In genomic region chr20:62406635-62407176, GRCh38 we compare ENCODE assay signal across 8 cellular contexts. TPM values are rescaled to one million over a fixed set of nuclear protein-coding genes. Genes with fewer than 3 reads are reported as not detected.
A peak's percentile ranks its signal among the peaks of the same experiment; 100 is the strongest.
DNase-seq lines count a peak whose midpoint lies in the region; ATAC-seq, FAIRE-seq and TF ChIP-seq lines count a peak whose summit lies in the region.

No MANE protein-coding gene starts in this region.

- H3K27me3 Mint-ChIP-seq in CD8-positive, alpha-beta memory T cell = no peaks in the 10 kb centered on the region

- CTCF ChIA-PET in CD8-positive, alpha-beta memory T cell (lab: Charles Lee) = no interaction called here

- no peak for FAIRE-seq in GM19239 (lab: Jason Lieb, UNC)

- H3K36me3 Mint-ChIP-seq in CD8-positive, alpha-beta memory T cell = peaks cover 0 to 5% (median 0%) of the 10 kb centered on the region in 3 donors

- intact Hi-C loops in vagina (cut with DNase I) = no loop called here

- H3K4me3 ChIP-seq in CD8-positive, alpha-beta memory T cell (ENCODE audit: low read length) = peak overlapping the region; percentile 49
- peak overlapping the region; percentile 62 for H3K4me3 ChIP-seq in lung
- H3K4me3 ChIP-seq in vagina = peak overlapping the region; percentile 55 to 89

- H3K27me3 ChIP-seq in CD8-positive, alpha-beta memory T cell (ENCODE audit: insufficient read depth, low read length, poor library complexity, severe bottlenecking) = no peaks in the 10 kb centered on the region
- H3K27me3 ChIP-seq in lung (ENCODE audit: control insufficient read depth, insufficient read depth) (no peaks in the 10 kb centered on the region), vagina (no peaks in the 10 kb centered on the region)

- ATAC-seq in HG02763 (IDR thresholded peaks at IDR 0.05; ENCODE audit: unreplicated experiment) (peak; percentile 14), lung (ENCODE audit: insufficient read depth, low FRiP score) (no peak), HG03135 (IDR thresholded peaks at IDR 0.05; ENCODE audit: unreplicated experiment) (no peak), HG03045 (IDR thresholded peaks at IDR 0.05; ENCODE audit: unreplicated experiment) (no peak)

- 1 to 4% methylated on average over 12 to 42 of the region's 42 CpGs for WGBS in lung, 2 donors

- no peaks in the 10 kb centered on the region for H3K36me3 ChIP-seq in CD8-positive, alpha-beta memory T cell (ENCODE audit: insufficient read depth, low read length)
- peaks cover 0 to 3% of the 10 kb centered on the region in 2 donors for H3K36me3 ChIP-seq in lung (ENCODE audit: control insufficient read depth in 2 of 2, insufficient read depth in 2 of 2, low read length in 2 of 2)
- H3K36me3 ChIP-seq in vagina = no peaks in the 10 kb centered on the region

- H3K4me1 ChIP-seq in CD8-positive, alpha-beta memory T cell (ENCODE audit: insufficient read depth, low read length) = peaks cover 23% of the 10 kb centered on the region
- H3K4me1 ChIP-seq in lung (ENCODE audit: control insufficient read depth in 2 of 2, insufficient read depth in 2 of 2, low read length in 2 of 2) (peaks cover 0 to 17% of the 10 kb centered on the region in 2 donors), vagina (peaks cover 40% of the 10 kb centered on the region)

- no peaks in the 10 kb centered on the region for H3K9me3 Mint-ChIP-seq in CD8-positive, alpha-beta memory T cell

- TF ChIP-seq CTCF in lung (IDR thresholded peaks at IDR 0.05; ENCODE audit: control extremely low read depth, extremely low read depth) = no peak
- no peak for TF ChIP-seq CTCF in vagina (IDR thresholded peaks at IDR 0.05)

- TF ChIP-seq POLR2A in vagina (IDR thresholded peaks at IDR 0.05) = no peak

- H3K4me3 Mint-ChIP-seq in CD8-positive, alpha-beta memory T cell = peak overlapping the region; percentile 71 to 87 (median 76)

- H3K4me1 Mint-ChIP-seq in CD8-positive, alpha-beta memory T cell = peaks cover 15 to 46% (median 20%) of the 10 kb centered on the region in 3 donors

- POLR2A ChIA-PET in CD8-positive, alpha-beta memory T cell (lab: Charles Lee) = no interaction called here

- no peaks in the 10 kb centered on the region for H3K9me3 ChIP-seq in CD8-positive, alpha-beta memory T cell (ENCODE audit: low read length)
- H3K9me3 ChIP-seq in lung (ENCODE audit: control insufficient read depth in 2 of 2, insufficient read depth in 1 of 2, low read length in 1 of 2) (no peaks in the 10 kb centered on the region), vagina (no peaks in the 10 kb centered on the region)

- peak overlapping the region; percentile 14 for H3K27ac ChIP-seq in CD8-positive, alpha-beta memory T cell (ENCODE audit: low read depth, low read length)
- H3K27ac ChIP-seq in angular gyrus (ENCODE audit: low read depth, low read length) (peak overlapping the region; percentile 22), lung (ENCODE audit: low read depth in 1 of 2, low read length in 1 of 2) (peak overlapping the region; percentile 23 to 38), vagina (peak overlapping the region; percentile 51)

- peak overlapping the region in 4 of 8 donors; percentile 29 to 69 (median 50) for H3K27ac Mint-ChIP-seq in CD8-positive, alpha-beta memory T cell

- no peak for DNase-seq in CD8-positive, alpha-beta memory T cell
- no peak for DNase-seq in lung (ENCODE audit: low spot score)
- no peak for DNase-seq in vagina (ENCODE audit: extremely low spot score in 2 of 2)
- no peak for DNase-seq in GM19239 (ENCODE audit: insufficient read length, low spot score)

RNA-seq across cellular contexts. Expression of gene CABLES2, which starts 0.4 kb away (rescaled TPM):
- total RNA-seq in CD8-positive, alpha-beta memory T cell = 1 to 10 TPM; 8.6 to 9.2 TPM
- 3.2 TPM for polyA plus RNA-seq in CD8-positive, alpha-beta memory T cell
- total RNA-seq in lung (1 to 10 TPM; 3.5 to 4.4 TPM), vagina (1.5 TPM)
- 1 to 10 TPM; 1.9 to 3.7 TPM for polyA plus RNA-seq in lung

RNA-seq across cellular contexts. Expression of gene RPS21, which starts 19.8 kb away (rescaled TPM):
- total RNA-seq in CD8-positive, alpha-beta memory T cell = 1,000 to 10,000 TPM; 2,034 to 2,072 TPM
- 2,161 TPM for polyA plus RNA-seq in CD8-positive, alpha-beta memory T cell
- total RNA-seq in lung = 1,000 to 10,000 TPM in 1 of 2 donors, 100 to 1,000 TPM in 1; 222 to 1,251 TPM
- polyA plus RNA-seq in lung = 1,000 to 10,000 TPM; 4,051 to 4,827 TPM
- 1,935 TPM for total RNA-seq in vagina

RNA-seq across cellular contexts. Expression of gene RBBP8NL, which starts 20.6 kb away (rescaled TPM):
- total RNA-seq in CD8-positive, alpha-beta memory T cell = not detected
- not detected for polyA plus RNA-seq in CD8-positive, alpha-beta memory T cell
- 1 to 10 TPM; 1.0 to 1.3 TPM for total RNA-seq in lung
- 1 to 10 TPM in 1 of 2 donors, under 1 TPM in 1; 0.21 to 1.2 TPM for polyA plus RNA-seq in lung
- 1.7 TPM for total RNA-seq in vagina

RNA-seq across cellular contexts. Expression of gene LAMA5, which starts 39.6 kb away (rescaled TPM):
- total RNA-seq in CD8-positive, alpha-beta memory T cell = under 1 TPM; 0.13 to 0.78 TPM
- polyA plus RNA-seq in CD8-positive, alpha-beta memory T cell = not detected
- 100 to 1,000 TPM; 209 to 315 TPM for total RNA-seq in lung
- polyA plus RNA-seq in lung = 100 to 1,000 TPM; 116 to 279 TPM
- 150 TPM for total RNA-seq in vagina
